8 cellular contexts compared by ENCODE assay signal in the genomic region with DNA sequence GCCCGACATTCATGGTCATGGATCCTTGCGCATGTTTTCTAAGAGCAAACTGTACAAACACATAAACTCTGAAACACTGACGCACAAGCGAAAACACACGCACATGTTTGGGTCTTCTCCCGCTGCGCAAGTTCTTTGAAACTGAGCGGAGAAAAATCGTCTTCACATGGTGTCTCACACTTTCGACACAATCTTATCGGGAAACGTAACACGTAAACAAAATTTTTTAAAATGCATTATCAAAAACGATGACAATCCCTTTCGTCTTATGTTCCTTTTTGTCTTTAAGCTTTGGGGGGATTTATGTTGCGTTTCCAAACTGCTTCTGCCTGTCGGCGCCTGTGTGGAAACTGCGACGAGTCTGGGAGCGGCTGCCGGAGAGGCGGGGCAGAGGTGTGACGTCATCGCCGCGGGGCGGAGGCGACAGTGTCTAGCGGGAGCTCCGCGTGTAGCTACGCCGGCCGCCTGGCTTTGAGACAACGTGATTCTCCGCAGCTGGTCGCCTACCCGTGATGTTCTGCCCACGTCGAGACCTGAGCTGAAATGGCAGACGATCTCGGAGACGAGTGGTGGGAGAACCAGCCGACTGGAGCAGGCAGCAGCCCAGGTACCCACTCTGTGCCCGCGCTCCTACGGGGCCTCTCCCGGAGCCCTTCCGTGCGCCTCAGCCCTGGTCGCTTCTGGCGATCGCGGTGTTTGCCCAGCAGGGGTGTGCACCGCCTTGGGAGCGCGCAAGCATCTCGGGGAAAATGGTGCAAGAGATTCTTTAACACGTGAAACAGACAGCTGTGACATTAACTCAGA. TPM values are rescaled to one million over a fixed set of nuclear protein-coding genes. Genes with fewer than 3 reads are reported as not detected.
DNase-seq lines count a peak whose midpoint lies in the region; ATAC-seq and TF ChIP-seq lines count a peak whose summit lies in the region.

A gene (plus strand): TSS at position 426 of the 804 bp plus-strand sequence.

- TSS peak; percentile 78 for BruUV-seq in Panc1 (replicated peaks; lab: Mats Ljungman, UMichigan)

- peak; percentile 98 for ATAC-seq in GM21723 (IDR thresholded peaks at IDR 0.05; ENCODE audit: unreplicated experiment)
- ATAC-seq in Panc1 = peak; percentile 99
- ATAC-seq in activated T-cell treated with anti-CD3 and anti-CD28 coated beads, Interleukin-2, amount 50 U/mL, for 4 hours = peak; percentile 95 to 96

- peak within 1 kb of the TSS; percentile 94 for H3K9ac ChIP-seq in muscle layer of colon (ENCODE audit: low read length)

- H3K27me3 ChIP-seq in Panc1 (ENCODE audit: control insufficient read depth, insufficient read depth, low read length) (no peaks in the 10 kb centered on the region; the same call in 1 of the 2 replicates), esophagus (ENCODE audit: control insufficient read depth in 1 of 2, insufficient read depth in 2 of 2, low read length in 2 of 2) (no peaks in the 10 kb centered on the region), muscle layer of colon (ENCODE audit: control insufficient read depth in 1 of 2, insufficient read depth in 2 of 2, low read length in 2 of 2) (no peaks in the 10 kb centered on the region)

- CTCF ChIA-PET in Panc1 (lab: Charles Lee) = interaction anchor here (0.6 kb wide), 1 partner anchor 14 kb away, joined by 3 read pairs; no protein-coding TSS in a partner anchor

- peaks cover 35% of the 10 kb centered on the region for H3K4me1 Mint-ChIP-seq in activated T-cell treated with anti-CD3 and anti-CD28 coated beads, Interleukin-2, amount 50 U/mL, for 4 hours (ENCODE audit: low read depth)

- no peaks in the 10 kb centered on the region for H3K9me3 ChIP-seq in Panc1 (ENCODE audit: control insufficient read depth, insufficient read depth, low read depth, low read length)
- no peaks in the 10 kb centered on the region for H3K9me3 ChIP-seq in esophagus (ENCODE audit: control insufficient read depth in 2 of 2, insufficient read depth in 1 of 2, low read depth in 1 of 2, low read length in 1 of 2)
- no peaks in the 10 kb centered on the region for H3K9me3 ChIP-seq in muscle layer of colon (ENCODE audit: low read length)

- peak within 1 kb of the TSS; percentile 94 for H3K27ac ChIP-seq in Panc1 (ENCODE audit: low read length)
- peak within 1 kb of the TSS; percentile 74 to 96 for H3K27ac ChIP-seq in esophagus (ENCODE audit: low read depth in 2 of 2, low read length in 1 of 2)
- H3K27ac ChIP-seq in muscle layer of colon (ENCODE audit: low read depth, low read length) = peak within 1 kb of the TSS; percentile 81

- peak within 1 kb of the TSS; percentile 98 for H3K4me3 Mint-ChIP-seq in activated T-cell treated with anti-CD3 and anti-CD28 coated beads, Interleukin-2, amount 50 U/mL, for 4 hours

- H3K27me3 Mint-ChIP-seq in activated T-cell treated with anti-CD3 and anti-CD28 coated beads, Interleukin-2, amount 50 U/mL, for 4 hours (ENCODE audit: low read depth) = no peaks in the 10 kb centered on the region

- H3K9me3 Mint-ChIP-seq in activated T-cell treated with anti-CD3 and anti-CD28 coated beads, Interleukin-2, amount 50 U/mL, for 4 hours = no peaks in the 10 kb centered on the region

- intact Hi-C loops in Panc1 (cut with micrococcal nuclease; ENCODE audit: unreplicated experiment) = no loop called here

- peak within 1 kb of the TSS; percentile 80 to 89 for H3K4me3 ChIP-seq in Panc1 (ENCODE audit: low read depth in 2 of 2, low read length in 2 of 2)
- H3K4me3 ChIP-seq in esophagus (ENCODE audit: low read depth in 1 of 2, low read length in 2 of 2) = peak within 1 kb of the TSS; percentile 72 to 87
- peak within 1 kb of the TSS; percentile 75 to 84 for H3K4me3 ChIP-seq in muscle layer of colon (ENCODE audit: low read depth in 1 of 2, low read length in 2 of 2)

- peaks cover 15% of the 10 kb centered on the region for H3K36me3 Mint-ChIP-seq in activated T-cell treated with anti-CD3 and anti-CD28 coated beads, Interleukin-2, amount 50 U/mL, for 4 hours (ENCODE audit: insufficient read depth)

- 0% methylated on average over 60 of the region's 60 CpGs for WGBS in esophagus, 2 donors

- POLR2A ChIA-PET in Panc1 (lab: Charles Lee) = interaction anchor here (0.9 to 1.0 kb wide), 2 partner anchors 9 to 443 kb away, joined by 3 read pairs; a partner anchor contains a TSS

- peak; percentile 98 for DNase-seq in DMS79 treated with DMSO at 0.1 percent for 48 hours (lab: John Stamatoyannopoulos, UW)
- peak; percentile 98 for DNase-seq in KG1 (lab: John Stamatoyannopoulos, UW)
- peak; percentile 86 for DNase-seq in Panc1 (ENCODE audit: low read depth, low spot score)
- DNase-seq in activated T-cell treated with anti-CD3 and anti-CD28 coated beads, Interleukin-2, amount 50 U/mL, for 4 hours = peak; percentile 98
- DNase-seq in stimulated activated CD8-positive, alpha-beta memory T cell treated with anti-CD3 and anti-CD28 coated beads, Interleukin-7, amount 100 ng/mL, for 24 hours (ENCODE audit: low read depth) = peak; percentile 93

- in situ Hi-C loops in Panc1 (cut with HindIII; ENCODE audit: low pct_unique_long_range_greater_than_20kb, low sequenced_read_pairs) = no loop called here

- H3K36me3 ChIP-seq in Panc1 (ENCODE audit: control insufficient read depth, insufficient read depth, low read length) (no peaks in the 10 kb centered on the region), esophagus (ENCODE audit: control insufficient read depth in 2 of 2, insufficient read depth in 2 of 2, low read length in 1 of 2) (no peaks in the 10 kb centered on the region), muscle layer of colon (ENCODE audit: insufficient read depth, low read length) (no peaks in the 10 kb centered on the region)

- no peak for TF ChIP-seq CTCF in Panc1 (IDR thresholded peaks at IDR 0.05)

- H3K4me1 ChIP-seq in Panc1 (ENCODE audit: control insufficient read depth, insufficient read depth, low read length) (peaks cover 8% of the 10 kb centered on the region; the same call in 1 of the 2 replicates), esophagus (ENCODE audit: control insufficient read depth in 2 of 2, insufficient read depth in 2 of 2, low read length in 1 of 2) (no peaks in the 10 kb centered on the region), muscle layer of colon (ENCODE audit: insufficient read depth, low read length) (peaks cover 17% of the 10 kb centered on the region)

RNA-seq across cellular contexts. Expression of the gene that starts here (rescaled TPM):
- 86.3 TPM for total RNA-seq in Panc1 (2021; ENCODE audit: unreplicated experiment)
- 96.3 TPM for polyA plus RNA-seq in Panc1 (2012; ENCODE audit: insufficient read length)
- total RNA-seq in activated T-cell treated with anti-CD3 and anti-CD28 coated beads, Interleukin-2, amount 50 U/mL, for 4 hours = 100 to 1,000 TPM; 126 to 157 (median 136) TPM
- 10 to 100 TPM; 15.5 to 17.9 TPM for polyA plus RNA-seq in esophagus

Comparison
In these comparisons a context has a peak if more than half of its experiments do, and no peak if none do; other contexts are left out.
1. Peak in every context shown above with its lines: DNase-seq, ATAC-seq, H3K4me3 ChIP-seq and H3K27ac ChIP-seq.